ENCODE assay signal across 9 cellular contexts in the genomic region with DNA sequence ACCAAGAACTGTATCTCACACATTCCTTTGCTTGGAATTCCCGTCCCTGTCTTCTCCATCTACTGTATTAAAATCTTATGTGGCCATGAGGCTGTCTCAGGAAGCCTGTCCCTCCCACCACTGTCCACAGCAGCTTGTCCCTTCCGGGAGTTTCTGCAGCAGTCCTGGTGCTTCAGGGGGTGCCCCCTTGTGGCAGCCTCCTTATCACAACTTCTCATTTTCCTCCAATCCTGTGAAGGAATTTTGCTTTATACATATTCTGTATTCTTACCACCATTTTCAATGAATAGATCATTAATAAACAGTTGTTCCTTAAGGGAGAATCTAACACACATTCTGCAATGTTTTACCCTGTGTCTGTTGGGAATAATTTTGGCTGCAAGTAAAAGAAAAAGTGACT.
DNase-seq lines count a peak whose midpoint lies in the region; ATAC-seq and TF ChIP-seq lines count a peak whose summit lies in the region.
"Had no signal": no experiment of that assay in that cellular context is flagged by ENCODE, and none has a peak within 500 bp of the region (broad histone marks: within the 10 kb centered on the region; RNA-seq: fewer than 3 reads in every experiment).

No MANE protein-coding gene starts in this region.

- TF ChIP-seq POLR2A in right lobe of liver (IDR thresholded peaks at IDR 0.05), result no peak

- H3K27me3 ChIP-seq in right lobe of liver, result no peaks in the 10 kb centered on the region

- no peaks in the 10 kb centered on the region for H3K9me3 ChIP-seq in right lobe of liver

- POLR2A ChIA-PET in HEK293T (lab: Yijun Ruan, JAX), result no interaction called here

- no peaks in the 10 kb centered on the region for H3K36me3 ChIP-seq in right lobe of liver

- CTCF ChIA-PET in HEK293T (lab: Yijun Ruan, JAX), result interaction anchor here (1.4 kb wide), 1 partner anchor 13 kb away, joined by 4 read pairs; no protein-coding TSS in a partner anchor

- no peak overlapping the region for H3K27ac ChIP-seq in right lobe of liver

- ATAC-seq in right lobe of liver (no peak), HG03025 (IDR thresholded peaks at IDR 0.05; ENCODE audit: low FRiP score, unreplicated experiment) (no peak), HG03521 (IDR thresholded peaks at IDR 0.05; ENCODE audit: unreplicated experiment) (no peak), GM18861 (IDR thresholded peaks at IDR 0.05; ENCODE audit: unreplicated experiment) (no peak)

- peak in 3 of 4 donors; percentile 6 to 33 (median 29) for TF ChIP-seq CTCF in right lobe of liver (IDR thresholded peaks at IDR 0.05)

- no peak overlapping the region for H3K4me3 ChIP-seq in right lobe of liver

- intact Hi-C loops in right lobe of liver (cut with DNase I), result no loop called here

- DNase-seq in EL, result peak; percentile 9
- peak; percentile 28 for DNase-seq in HEK293T (ENCODE audit: extremely low spot score)
- DNase-seq in SW480 (ENCODE audit: low spot score), result peak; percentile 18
- no peak for DNase-seq in right lobe of liver
- DNase-seq in activated naive CD4-positive, alpha-beta T cell treated with Interleukin-2 at 50 U/mL for 16 hours, result no peak
- DNase-seq: NCI-H2081 had no signal

- H3K4me1 ChIP-seq in right lobe of liver, result no peaks in the 10 kb centered on the region

- WGBS in right lobe of liver (ENCODE audit: insufficient coverage, low coverage, low lambda C conversion rate, missing lambda C conversion rate), result 42% methylated on average over 2 of the region's 2 CpGs

TF ChIP-seq in HEK293T, 16 proteins besides CTCF, POLR2A, EP300 and RAD21:
- TF ChIP-seq ELF4 (IDR thresholded peaks at IDR 0.05) (no peak), CTBP1 (IDR thresholded peaks at IDR 0.05; ENCODE audit: borderline replicate concordance) (no peak), FOXK2 (IDR thresholded peaks at IDR 0.05) (no peak)
- TF ChIP-seq, protein P1, sequence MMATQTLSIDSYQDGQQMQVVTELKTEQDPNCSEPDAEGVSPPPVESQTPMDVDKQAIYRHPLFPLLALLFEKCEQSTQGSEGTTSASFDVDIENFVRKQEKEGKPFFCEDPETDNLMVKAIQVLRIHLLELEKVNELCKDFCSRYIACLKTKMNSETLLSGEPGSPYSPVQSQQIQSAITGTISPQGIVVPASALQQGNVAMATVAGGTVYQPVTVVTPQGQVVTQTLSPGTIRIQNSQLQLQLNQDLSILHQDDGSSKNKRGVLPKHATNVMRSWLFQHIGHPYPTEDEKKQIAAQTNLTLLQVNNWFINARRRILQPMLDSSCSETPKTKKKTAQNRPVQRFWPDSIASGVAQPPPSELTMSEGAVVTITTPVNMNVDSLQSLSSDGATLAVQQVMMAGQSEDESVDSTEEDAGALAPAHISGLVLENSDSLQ (IDR thresholded peaks at IDR 0.05), result no peak

Comparison
In these comparisons a context has a peak if more than half of its experiments do, and no peak if none do; other contexts are left out.
1. DNase-seq: peak in EL (single experiment), HEK293T (single experiment) and SW480 (single experiment); none in right lobe of liver (0 of 3) and activated naive CD4-positive, alpha-beta T cell treated with Interleukin-2 at 50 U/mL for 16 hours (single experiment).